11 cellular contexts compared by ENCODE assay signal in genomic region chr9:125782718-125783117, GRCh38.
"Had no signal": no experiment of that assay in that cellular context is flagged by ENCODE, and none has a peak within 500 bp of the region (broad histone marks: within the 10 kb centered on the region; RNA-seq: fewer than 3 reads in every experiment).

No MANE protein-coding gene starts in this region.

- ATAC-seq: GM23338 had no signal

- H3K9me3 Mint-ChIP-seq: IgD-negative memory B cell had no signal

- H2AFZ ChIP-seq: GM23338 had no signal

- H3K4me3 ChIP-seq: GM23338 had no signal

- DNase-seq: H9, HCEC 1CT, HFFc6, Karpas-422, KBM-7 had no signal

- H3K27me3 Mint-ChIP-seq: IgD-negative memory B cell had no signal

- H3K27ac Mint-ChIP-seq: GM23338, H9, HFFc6, IgD-negative memory B cell had no signal

- FAIRE-seq: H1, H54, HTR-8/SVneo had no signal

- H3K4me2 ChIP-seq: GM23338, KMS-11 had no signal

- H3K4me3 Mint-ChIP-seq: GM23338, H9, HFFc6, IgD-negative memory B cell had no signal

- H3K9ac ChIP-seq: KMS-11 had no signal

- H3K27ac ChIP-seq: KMS-11 had no signal
